Comparison of ENCODE assay signal across 1 cellular context in genomic region chr16:14497245-14498082, GRCh38.
TF ChIP-seq lines count a peak whose summit lies in the region.

No MANE protein-coding gene starts in this region.

TF ChIP-seq in HepG2, 621 proteins besides CTCF, POLR2A, EP300 and RAD21 (continued from another document and continues in another):
- TF ChIP-seq, protein P1, sequence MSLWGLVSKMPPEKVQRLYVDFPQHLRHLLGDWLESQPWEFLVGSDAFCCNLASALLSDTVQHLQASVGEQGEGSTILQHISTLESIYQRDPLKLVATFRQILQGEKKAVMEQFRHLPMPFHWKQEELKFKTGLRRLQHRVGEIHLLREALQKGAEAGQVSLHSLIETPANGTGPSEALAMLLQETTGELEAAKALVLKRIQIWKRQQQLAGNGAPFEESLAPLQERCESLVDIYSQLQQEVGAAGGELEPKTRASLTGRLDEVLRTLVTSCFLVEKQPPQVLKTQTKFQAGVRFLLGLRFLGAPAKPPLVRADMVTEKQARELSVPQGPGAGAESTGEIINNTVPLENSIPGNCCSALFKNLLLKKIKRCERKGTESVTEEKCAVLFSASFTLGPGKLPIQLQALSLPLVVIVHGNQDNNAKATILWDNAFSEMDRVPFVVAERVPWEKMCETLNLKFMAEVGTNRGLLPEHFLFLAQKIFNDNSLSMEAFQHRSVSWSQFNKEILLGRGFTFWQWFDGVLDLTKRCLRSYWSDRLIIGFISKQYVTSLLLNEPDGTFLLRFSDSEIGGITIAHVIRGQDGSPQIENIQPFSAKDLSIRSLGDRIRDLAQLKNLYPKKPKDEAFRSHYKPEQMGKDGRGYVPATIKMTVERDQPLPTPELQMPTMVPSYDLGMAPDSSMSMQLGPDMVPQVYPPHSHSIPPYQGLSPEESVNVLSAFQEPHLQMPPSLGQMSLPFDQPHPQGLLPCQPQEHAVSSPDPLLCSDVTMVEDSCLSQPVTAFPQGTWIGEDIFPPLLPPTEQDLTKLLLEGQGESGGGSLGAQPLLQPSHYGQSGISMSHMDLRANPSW (CRISPR knock-in tag; IDR thresholded peaks at IDR 0.05; ENCODE audit: borderline replicate concordance) = peak; percentile 82
- TF ChIP-seq THYN1 (CRISPR knock-in tag; IDR thresholded peaks at IDR 0.05; ENCODE audit: borderline replicate concordance, low read depth) = no peak
- TF ChIP-seq CBX5 (CRISPR knock-in tag; IDR thresholded peaks at IDR 0.05; ENCODE audit: borderline replicate concordance) = no peak; the same call in 1 of the 2 replicates
- TF ChIP-seq REL (CRISPR knock-in tag; conservative IDR thresholded peaks at IDR 0.05) = no peak
- no peak; the same call in 1 of the 2 replicates for TF ChIP-seq ZNF263 (CRISPR knock-in tag; IDR thresholded peaks at IDR 0.05)
- TF ChIP-seq ZBTB37 (CRISPR knock-in tag; IDR thresholded peaks at IDR 0.05) = no peak
- no peak for TF ChIP-seq RFX5 (IDR thresholded peaks at IDR 0.05; ENCODE audit: low read depth, low read length)
- peak; percentile 35 for TF ChIP-seq RBM22 (optimal IDR thresholded peaks at IDR 0.05; ENCODE audit: low read length)
- TF ChIP-seq ZSCAN9 (CRISPR knock-in tag; IDR thresholded peaks at IDR 0.05; ENCODE audit: borderline replicate concordance) = no peak
- TF ChIP-seq ZNF207 (IDR thresholded peaks at IDR 0.05; ENCODE audit: borderline replicate concordance) = no peak
- no peak for TF ChIP-seq MLLT10 (CRISPR knock-in tag; IDR thresholded peaks at IDR 0.05)
- no peak for TF ChIP-seq ZNF770 (CRISPR knock-in tag; IDR thresholded peaks at IDR 0.05)
- no peak for TF ChIP-seq ZNF382 (CRISPR knock-in tag; IDR thresholded peaks at IDR 0.05; ENCODE audit: borderline replicate concordance)
- no peak for TF ChIP-seq EEA1 (CRISPR knock-in tag; IDR thresholded peaks at IDR 0.05; ENCODE audit: borderline replicate concordance)
- no peak; the same call in 1 of the 2 replicates for TF ChIP-seq ZBTB33 (CRISPR knock-in tag; IDR thresholded peaks at IDR 0.05)
- TF ChIP-seq ETV5 (CRISPR knock-in tag; IDR thresholded peaks at IDR 0.05; ENCODE audit: borderline replicate concordance) = no peak
- peak; percentile 68; the same call in 1 of the 2 replicates for TF ChIP-seq ZNF788 (CRISPR knock-in tag; IDR thresholded peaks at IDR 0.05; ENCODE audit: borderline replicate concordance)
- TF ChIP-seq, protein P2, sequence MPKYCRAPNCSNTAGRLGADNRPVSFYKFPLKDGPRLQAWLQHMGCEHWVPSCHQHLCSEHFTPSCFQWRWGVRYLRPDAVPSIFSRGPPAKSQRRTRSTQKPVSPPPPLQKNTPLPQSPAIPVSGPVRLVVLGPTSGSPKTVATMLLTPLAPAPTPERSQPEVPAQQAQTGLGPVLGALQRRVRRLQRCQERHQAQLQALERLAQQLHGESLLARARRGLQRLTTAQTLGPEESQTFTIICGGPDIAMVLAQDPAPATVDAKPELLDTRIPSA (CRISPR knock-in tag; IDR thresholded peaks at IDR 0.05; ENCODE audit: borderline replicate concordance) = no peak
- no peak for TF ChIP-seq ZNF616 (CRISPR knock-in tag; IDR thresholded peaks at IDR 0.05; ENCODE audit: low read depth)
- TF ChIP-seq HMGXB4 (CRISPR knock-in tag; IDR thresholded peaks at IDR 0.05; ENCODE audit: borderline replicate concordance in 1 of 2, low read depth in 1 of 2) = peak; percentile 58 to 62; a peak in 3 of 4 replicates
- TF ChIP-seq, protein P3, sequence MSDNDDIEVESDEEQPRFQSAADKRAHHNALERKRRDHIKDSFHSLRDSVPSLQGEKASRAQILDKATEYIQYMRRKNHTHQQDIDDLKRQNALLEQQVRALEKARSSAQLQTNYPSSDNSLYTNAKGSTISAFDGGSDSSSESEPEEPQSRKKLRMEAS (IDR thresholded peaks at IDR 0.05) = no peak
- no peak; the same call in 1 of the 2 replicates for TF ChIP-seq NFATC3 (CRISPR knock-in tag; IDR thresholded peaks at IDR 0.05)
- no peak for TF ChIP-seq ZBTB7B (CRISPR knock-in tag; IDR thresholded peaks at IDR 0.05)
- peak; percentile 98 for TF ChIP-seq MIXL1 (CRISPR knock-in tag; IDR thresholded peaks at IDR 0.05)
- no peak for TF ChIP-seq ZSCAN31 (CRISPR knock-in tag; IDR thresholded peaks at IDR 0.05; ENCODE audit: low read depth)
- TF ChIP-seq RELA (CRISPR knock-in tag; IDR thresholded peaks at IDR 0.05) = no peak
- no peak for TF ChIP-seq GPN1 (CRISPR knock-in tag; IDR thresholded peaks at IDR 0.05; ENCODE audit: borderline replicate concordance)
- TF ChIP-seq, protein P4, sequence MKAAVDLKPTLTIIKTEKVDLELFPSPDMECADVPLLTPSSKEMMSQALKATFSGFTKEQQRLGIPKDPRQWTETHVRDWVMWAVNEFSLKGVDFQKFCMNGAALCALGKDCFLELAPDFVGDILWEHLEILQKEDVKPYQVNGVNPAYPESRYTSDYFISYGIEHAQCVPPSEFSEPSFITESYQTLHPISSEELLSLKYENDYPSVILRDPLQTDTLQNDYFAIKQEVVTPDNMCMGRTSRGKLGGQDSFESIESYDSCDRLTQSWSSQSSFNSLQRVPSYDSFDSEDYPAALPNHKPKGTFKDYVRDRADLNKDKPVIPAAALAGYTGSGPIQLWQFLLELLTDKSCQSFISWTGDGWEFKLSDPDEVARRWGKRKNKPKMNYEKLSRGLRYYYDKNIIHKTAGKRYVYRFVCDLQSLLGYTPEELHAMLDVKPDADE (CRISPR knock-in tag; IDR thresholded peaks at IDR 0.05) = no peak
- no peak for TF ChIP-seq GTF2F1 (IDR thresholded peaks at IDR 0.05; ENCODE audit: low read length)
- peak; percentile 87 for TF ChIP-seq ZNF614 (CRISPR knock-in tag; IDR thresholded peaks at IDR 0.05; ENCODE audit: borderline replicate concordance)
- no peak for TF ChIP-seq ZSCAN20 (CRISPR knock-in tag; IDR thresholded peaks at IDR 0.05; ENCODE audit: borderline replicate concordance)
- TF ChIP-seq TBX2 (CRISPR knock-in tag; IDR thresholded peaks at IDR 0.05; ENCODE audit: borderline replicate concordance) = peak; percentile 98
- peak; percentile 58; the same call in 1 of the 2 replicates for TF ChIP-seq TCF7L2 (IDR thresholded peaks at IDR 0.05; ENCODE audit: low read depth, low read length)
- TF ChIP-seq HMG20A (CRISPR knock-in tag; IDR thresholded peaks at IDR 0.05; ENCODE audit: borderline replicate concordance) = no peak; the same call in 1 of the 2 replicates
- no peak for TF ChIP-seq ZNF577 (CRISPR knock-in tag; IDR thresholded peaks at IDR 0.05; ENCODE audit: borderline replicate concordance, low read depth)
- TF ChIP-seq MIER2 (CRISPR knock-in tag; IDR thresholded peaks at IDR 0.05) = no peak
- no peak for TF ChIP-seq ZNF589 (CRISPR knock-in tag; conservative IDR thresholded peaks at IDR 0.05)
- TF ChIP-seq BCL6 (CRISPR knock-in tag; IDR thresholded peaks at IDR 0.05) = peak; percentile 45; the same call in 1 of the 2 replicates
- TF ChIP-seq SMYD3 (CRISPR knock-in tag; IDR thresholded peaks at IDR 0.05) = no peak; the same call in 1 of the 2 replicates
- no peak; the same call in 1 of the 2 replicates for TF ChIP-seq POGK (CRISPR knock-in tag; conservative IDR thresholded peaks at IDR 0.05)
- TF ChIP-seq, protein P5, sequence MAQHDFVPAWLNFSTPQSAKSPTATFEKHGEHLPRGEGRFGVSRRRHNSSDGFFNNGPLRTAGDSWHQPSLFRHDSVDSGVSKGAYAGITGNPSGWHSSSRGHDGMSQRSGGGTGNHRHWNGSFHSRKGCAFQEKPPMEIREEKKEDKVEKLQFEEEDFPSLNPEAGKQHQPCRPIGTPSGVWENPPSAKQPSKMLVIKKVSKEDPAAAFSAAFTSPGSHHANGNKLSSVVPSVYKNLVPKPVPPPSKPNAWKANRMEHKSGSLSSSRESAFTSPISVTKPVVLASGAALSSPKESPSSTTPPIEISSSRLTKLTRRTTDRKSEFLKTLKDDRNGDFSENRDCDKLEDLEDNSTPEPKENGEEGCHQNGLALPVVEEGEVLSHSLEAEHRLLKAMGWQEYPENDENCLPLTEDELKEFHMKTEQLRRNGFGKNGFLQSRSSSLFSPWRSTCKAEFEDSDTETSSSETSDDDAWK (CRISPR knock-in tag; IDR thresholded peaks at IDR 0.05) = no peak
- TF ChIP-seq ZNF460 (CRISPR knock-in tag; IDR thresholded peaks at IDR 0.05; ENCODE audit: borderline replicate concordance) = peak; percentile 98
